ENCODE assay signal across 16 cellular contexts in genomic region chr3:17044844-17045243, GRCh38.
DNase-seq lines count a peak whose midpoint lies in the region; ATAC-seq and TF ChIP-seq lines count a peak whose summit lies in the region.
"Had no signal": no experiment of that assay in that cellular context is flagged by ENCODE, and none has a peak within 500 bp of the region (broad histone marks: within the 10 kb centered on the region; RNA-seq: fewer than 3 reads in every experiment).

No MANE protein-coding gene starts in this region.

- peaks cover 54% of the 10 kb centered on the region for H3K4me1 Mint-ChIP-seq in activated T-helper 2 cell treated with anti-CD3 and anti-CD28 coated beads, Interferon-gamma antibody, Interleukin-2, Interleukin-4, amounts not matched to agents 10 μg/mL and 5 μg/mL and 100 μg/mL, durations not matched to agents 14 hours and 24 hours and 36 hours (ENCODE audit: low read depth)

- peak overlapping the region; percentile 20 for H3K27ac Mint-ChIP-seq in activated T-helper 2 cell treated with anti-CD3 and anti-CD28 coated beads, Interferon-gamma antibody, Interleukin-2, Interleukin-4, amounts not matched to agents 10 μg/mL and 5 μg/mL and 100 μg/mL, durations not matched to agents 14 hours and 24 hours and 36 hours

- intact Hi-C loops in activated T-helper 2 cell treated with anti-CD3 and anti-CD28 coated beads, Interferon-gamma antibody, Interleukin-2, Interleukin-4, amounts not matched to agents 10 μg/mL and 5 μg/mL and 100 μg/mL, durations not matched to agents 14 hours and 24 hours and 36 hours (cut with micrococcal nuclease), result loop anchor here (1.0 to 10.0 kb wide), 6 partner anchors 14 to 448 kb away; no protein-coding TSS in a partner anchor
- intact Hi-C loops in left lung (cut with DNase I), result no loop called here

- peaks cover 0 to 7% of the 10 kb centered on the region in 2 donors for H3K36me3 ChIP-seq in left lung

- H3K27me3 Mint-ChIP-seq in activated T-helper 2 cell treated with anti-CD3 and anti-CD28 coated beads, Interferon-gamma antibody, Interleukin-2, Interleukin-4, amounts not matched to agents 10 μg/mL and 5 μg/mL and 100 μg/mL, durations not matched to agents 14 hours and 24 hours and 36 hours (ENCODE audit: low read depth), result no peaks in the 10 kb centered on the region

- H3K27ac ChIP-seq in left lung, result no peak overlapping the region
- H3K27ac ChIP-seq: parathyroid adenoma, thoracic aorta had no signal

- H3K4me1 ChIP-seq in left lung, result peaks cover under 1 to 6% of the 10 kb centered on the region in 2 donors
- H3K4me1 ChIP-seq: parathyroid adenoma had no signal

- H3K36me3 Mint-ChIP-seq in activated T-helper 2 cell treated with anti-CD3 and anti-CD28 coated beads, Interferon-gamma antibody, Interleukin-2, Interleukin-4, amounts not matched to agents 10 μg/mL and 5 μg/mL and 100 μg/mL, durations not matched to agents 14 hours and 24 hours and 36 hours (ENCODE audit: low read depth), result peaks cover 63% of the 10 kb centered on the region

- ATAC-seq in GM18519 (IDR thresholded peaks at IDR 0.05; ENCODE audit: low FRiP score, unreplicated experiment) (peak; percentile 88), GM21360 (IDR thresholded peaks at IDR 0.05; ENCODE audit: unreplicated experiment) (peak; percentile 83), HG02981 (IDR thresholded peaks at IDR 0.05; ENCODE audit: unreplicated experiment) (peak; percentile 62), left lung (no peak)

- no peak overlapping the region for H3K4me3 Mint-ChIP-seq in activated T-helper 2 cell treated with anti-CD3 and anti-CD28 coated beads, Interferon-gamma antibody, Interleukin-2, Interleukin-4, amounts not matched to agents 10 μg/mL and 5 μg/mL and 100 μg/mL, durations not matched to agents 14 hours and 24 hours and 36 hours (ENCODE audit: low read depth)

- no peak overlapping the region for H3K4me3 ChIP-seq in left lung
- H3K4me3 ChIP-seq: thoracic aorta had no signal

- no peak for DNase-seq in activated T-helper 2 cell treated with anti-CD3 and anti-CD28 coated beads, Interferon-gamma antibody, Interleukin-2, Interleukin-4, amounts not matched to agents 10 μg/mL and 5 μg/mL and 100 μg/mL, durations not matched to agents 14 hours and 24 hours and 36 hours (ENCODE audit: low spot score)
- DNase-seq in putamen (ENCODE audit: low spot score), result no peak
- DNase-seq in NOMO-1 (lab: John Stamatoyannopoulos, UW; ENCODE audit: unreplicated experiment in 2 of 2), result no peak
- DNase-seq in NK-92 (lab: John Stamatoyannopoulos, UW; ENCODE audit: unreplicated experiment), result no peak
- no peak for DNase-seq in left lung
- DNase-seq: activated naive CD4-positive, alpha-beta T cell; glutamatergic neuron; mammary epithelial cell; NCI-H446; SHP77; stimulated activated CD4-positive, alpha-beta T cell treated with anti-CD3 and anti-CD28 coated beads, Interleukin-4, amount 100 ng/mL, for 1 hour had no signal

- TF ChIP-seq CTCF in left lung (IDR thresholded peaks at IDR 0.05), result no peak

- H3K27me3 ChIP-seq in left lung, result no peaks in the 10 kb centered on the region

- no peaks in the 10 kb centered on the region for H3K9me3 ChIP-seq in left lung
- H3K9me3 ChIP-seq: thoracic aorta had no signal

- peaks cover 9% of the 10 kb centered on the region for H3K9me3 Mint-ChIP-seq in activated T-helper 2 cell treated with anti-CD3 and anti-CD28 coated beads, Interferon-gamma antibody, Interleukin-2, Interleukin-4, amounts not matched to agents 10 μg/mL and 5 μg/mL and 100 μg/mL, durations not matched to agents 14 hours and 24 hours and 36 hours
